Comparison of ENCODE assay signal across 1 cellular context in genomic region chr1:201348211-201348566, GRCh38.
TF ChIP-seq lines count a peak whose summit lies in the region.

No MANE protein-coding gene starts in this region.

TF ChIP-seq in HepG2, 621 proteins besides CTCF, POLR2A, EP300 and RAD21:
- TF ChIP-seq ZNF878 (CRISPR knock-in tag; IDR thresholded peaks at IDR 0.05), result no peak
- peak; percentile 35 for TF ChIP-seq STAG1 (CRISPR knock-in tag; IDR thresholded peaks at IDR 0.05)
- TF ChIP-seq THAP11 (CRISPR knock-in tag; IDR thresholded peaks at IDR 0.05), result no peak
- no peak for TF ChIP-seq GLMP (CRISPR knock-in tag; IDR thresholded peaks at IDR 0.05; ENCODE audit: borderline replicate concordance)
